11 cellular contexts compared by ENCODE assay signal in the genomic region with DNA sequence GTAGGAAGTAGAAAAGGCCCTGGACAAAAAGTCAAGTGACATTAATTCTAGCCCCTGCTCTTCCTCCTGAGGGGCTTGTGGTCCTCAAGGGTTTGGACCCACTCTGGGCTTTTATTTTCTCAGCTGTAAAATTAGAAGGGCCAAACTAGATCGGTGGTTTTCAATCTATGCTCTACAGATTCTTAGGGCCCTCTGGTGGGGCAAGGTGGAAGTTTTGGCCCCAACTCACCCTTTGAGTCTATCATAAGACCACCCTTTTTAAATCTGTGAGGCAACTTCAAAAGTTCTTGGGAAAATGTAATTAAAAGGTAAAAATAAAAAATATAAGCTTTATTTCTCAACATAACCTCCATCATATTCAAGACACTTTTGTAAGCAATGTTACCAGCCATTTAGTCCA. TPM values are rescaled to one million over a fixed set of nuclear protein-coding genes. Genes with fewer than 3 reads are reported as not detected.
DNase-seq lines count a peak whose midpoint lies in the region; ATAC-seq, FAIRE-seq and TF ChIP-seq lines count a peak whose summit lies in the region.
"Had no signal": no experiment of that assay in that cellular context is flagged by ENCODE, and none has a peak within 500 bp of the region (broad histone marks: within the 10 kb centered on the region; RNA-seq: fewer than 3 reads in every experiment).

No MANE protein-coding gene starts in this region.

- TF ChIP-seq RAD21 in H1 (IDR thresholded peaks at IDR 0.05 in 1 of 2, conservative IDR thresholded peaks at IDR 0.05 in 1 of 2; ENCODE audit: low read depth in 2 of 2, low read length in 2 of 2), result peak; percentile 36 to 54; a peak in 3 of 4 replicates

- in situ Hi-C loops in gastrocnemius medialis (cut with MboI; ENCODE audit: low sequenced_read_pairs in 4 of 4), result loop anchor here (5.0 to 10.0 kb wide), 2 partner anchors 114 to 159 kb away; no protein-coding TSS in a partner anchor

- no peak overlapping the region for H2BK12ac ChIP-seq in H1 (ENCODE audit: low read depth, low read length)

- TF ChIP-seq EP300 in H1 (IDR thresholded peaks at IDR 0.05; ENCODE audit: borderline replicate concordance in 1 of 2, low read depth in 2 of 2, low read length in 2 of 2), result no peak

- peak; percentile 30 for DNase-seq in activated CD4-positive, alpha-beta memory T cell treated with anti-CD3 and anti-CD28 coated beads for 36 hours
- no peak for DNase-seq in activated CD4-positive, alpha-beta memory T cell treated with anti-CD3 and anti-CD28 coated beads, Interleukin-2, amount 10 ng/mL, durations not matched to agents 7 days and 5 days
- DNase-seq in LNCaP clone FGC (ENCODE audit: low read depth) (no peak), H1 (ENCODE audit: low read depth in 1 of 2, low spot score in 2 of 2) (no peak), gastrocnemius medialis (no peak), NCI-H1092 (lab: John Stamatoyannopoulos, UW) (no peak), DMS53 treated with DMSO at 0.1 percent for 48 hours (lab: John Stamatoyannopoulos, UW; ENCODE audit: unreplicated experiment) (no peak)
- DNase-seq: COR-L47, NCI-H524 treated with DMSO at 0.1 percent for 48 hours had no signal

- no peak overlapping the region for H2BK20ac ChIP-seq in H1 (ENCODE audit: low read length)

- H3K14ac ChIP-seq in H1 (ENCODE audit: insufficient read length), result no peak overlapping the region

- H3K4me3 ChIP-seq in LNCaP clone FGC (ENCODE audit: low read depth, low read length) (no peak overlapping the region), H1 (ENCODE audit: extremely low read depth in 1 of 4, insufficient read depth in 2 of 4, low read depth in 3 of 4, low read length in 4 of 4) (no peak overlapping the region), gastrocnemius medialis (no peak overlapping the region)
- H3K4me3 ChIP-seq: mucosa of descending colon had no signal

- peaks cover 3% of the 10 kb centered on the region for H3K4me1 Mint-ChIP-seq in activated CD4-positive, alpha-beta memory T cell treated with anti-CD3 and anti-CD28 coated beads for 36 hours (ENCODE audit: low read depth)
- peaks cover 15% of the 10 kb centered on the region for H3K4me1 Mint-ChIP-seq in activated CD4-positive, alpha-beta memory T cell treated with anti-CD3 and anti-CD28 coated beads, Interleukin-2, amount 10 ng/mL, durations not matched to agents 7 days and 5 days

- H3K4me3 Mint-ChIP-seq in activated CD4-positive, alpha-beta memory T cell treated with anti-CD3 and anti-CD28 coated beads for 36 hours, result no peak overlapping the region
- H3K4me3 Mint-ChIP-seq in activated CD4-positive, alpha-beta memory T cell treated with anti-CD3 and anti-CD28 coated beads, Interleukin-2, amount 10 ng/mL, durations not matched to agents 7 days and 5 days, result no peak overlapping the region

- intact Hi-C loops in activated CD4-positive, alpha-beta memory T cell treated with anti-CD3 and anti-CD28 coated beads for 36 hours (cut with micrococcal nuclease), result no loop called here
- intact Hi-C loops in gastrocnemius medialis (cut with DNase I; ENCODE audit: low total_unique reads), result loop anchor here (5.0 kb wide), 2 partner anchors 44 to 111 kb away; no protein-coding TSS in a partner anchor

- H3K27me3 Mint-ChIP-seq in activated CD4-positive, alpha-beta memory T cell treated with anti-CD3 and anti-CD28 coated beads for 36 hours, result peaks cover 16% of the 10 kb centered on the region
- H3K27me3 Mint-ChIP-seq in activated CD4-positive, alpha-beta memory T cell treated with anti-CD3 and anti-CD28 coated beads, Interleukin-2, amount 10 ng/mL, durations not matched to agents 7 days and 5 days, result peaks cover 50% of the 10 kb centered on the region

- H3K27ac ChIP-seq in H1 (ENCODE audit: low read depth, low read length), result no peak overlapping the region
- no peak overlapping the region for H3K27ac ChIP-seq in gastrocnemius medialis

- no peak overlapping the region for H3K18ac ChIP-seq in H1 (ENCODE audit: extremely low read depth, low read length)

- H3K9me3 Mint-ChIP-seq in activated CD4-positive, alpha-beta memory T cell treated with anti-CD3 and anti-CD28 coated beads for 36 hours, result no peaks in the 10 kb centered on the region
- H3K9me3 Mint-ChIP-seq in activated CD4-positive, alpha-beta memory T cell treated with anti-CD3 and anti-CD28 coated beads, Interleukin-2, amount 10 ng/mL, durations not matched to agents 7 days and 5 days, result no peaks in the 10 kb centered on the region

- H3K9me3 ChIP-seq in H1 (ENCODE audit: insufficient read depth in 2 of 2, low read depth in 1 of 2, low read length in 1 of 2) (no peaks in the 10 kb centered on the region), gastrocnemius medialis (no peaks in the 10 kb centered on the region)
- H3K9me3 ChIP-seq: mucosa of descending colon had no signal

- no peaks in the 10 kb centered on the region for H3K36me3 Mint-ChIP-seq in activated CD4-positive, alpha-beta memory T cell treated with anti-CD3 and anti-CD28 coated beads for 36 hours
- no peaks in the 10 kb centered on the region for H3K36me3 Mint-ChIP-seq in activated CD4-positive, alpha-beta memory T cell treated with anti-CD3 and anti-CD28 coated beads, Interleukin-2, amount 10 ng/mL, durations not matched to agents 7 days and 5 days (ENCODE audit: low read depth)

- POLR2A ChIA-PET in activated CD4-positive, alpha-beta memory T cell treated with anti-CD3 and anti-CD28 coated beads for 36 hours (lab: Charles Lee), result no interaction called here
- POLR2A ChIA-PET in activated CD4-positive, alpha-beta memory T cell treated with anti-CD3 and anti-CD28 coated beads, Interleukin-2, amount 10 ng/mL, durations not matched to agents 7 days and 5 days (lab: Charles Lee), result interaction anchor here (2.0 kb wide), 1 partner anchor 158 kb away, joined by 8 read pairs; no protein-coding TSS in a partner anchor
- POLR2A ChIA-PET in H1 (lab: Charles Lee; ENCODE audit: partially characterized antibody), result interaction anchor here (1.1 kb wide), 1 partner anchor 106 kb away, joined by 4 read pairs; no protein-coding TSS in a partner anchor

- H3K27me3 ChIP-seq in H1 (replicated peaks in 1 of 4; ENCODE audit: control insufficient read depth in 3 of 4, extremely low read depth in 1 of 4, insufficient read depth in 3 of 4, low read length in 3 of 4) (no peaks in the 10 kb centered on the region), gastrocnemius medialis (no peaks in the 10 kb centered on the region)

- ATAC-seq in gastrocnemius medialis (no peak), GM19324 (IDR thresholded peaks at IDR 0.05; ENCODE audit: low FRiP score, unreplicated experiment) (no peak)
- ATAC-seq: mucosa of descending colon had no signal

- no peak overlapping the region for H3K23ac ChIP-seq in H1 (ENCODE audit: insufficient read length)

- H4K8ac ChIP-seq in H1 (ENCODE audit: extremely low read depth, insufficient read depth, low read length), result no peak overlapping the region

- no peaks in the 10 kb centered on the region for H4K20me1 ChIP-seq in H1 (replicated peaks in 1 of 2; ENCODE audit: control insufficient read depth in 1 of 2, insufficient read depth in 2 of 2, low read length in 2 of 2)

- no peak overlapping the region for H3K9ac ChIP-seq in H1 (replicated peaks in 1 of 4; ENCODE audit: extremely low read depth in 1 of 4, low read depth in 3 of 4, low read length in 3 of 4)

- CTCF ChIA-PET in activated CD4-positive, alpha-beta memory T cell treated with anti-CD3 and anti-CD28 coated beads for 36 hours (lab: Charles Lee), result interaction anchor here (0.6 to 5.1 kb wide), 25 partner anchors 9 to 295 kb away, joined by 3 to 217 read pairs (median 4); partner anchors contain the start of gene TLNRD1
- CTCF ChIA-PET in activated CD4-positive, alpha-beta memory T cell treated with anti-CD3 and anti-CD28 coated beads, Interleukin-2, amount 10 ng/mL, durations not matched to agents 7 days and 5 days (lab: Charles Lee), result interaction anchor here (0.6 to 11.5 kb wide), 19 partner anchors 11 to 302 kb away, joined by 3 to 296 read pairs (median 3); partner anchors contain the start of gene TLNRD1
- CTCF ChIA-PET in H1 (lab: Charles Lee; ENCODE audit: partially characterized antibody), result interaction anchor here (0.6 to 13.6 kb wide), 23 partner anchors 9 to 166 kb away, joined by 3 to 262 read pairs (median 4); no protein-coding TSS in a partner anchor

- H3K4me2 ChIP-seq in H1 (ENCODE audit: insufficient read depth in 1 of 2, low read depth in 2 of 2, low read length in 2 of 2), result no peak overlapping the region

- TF ChIP-seq CTCF in LNCaP clone FGC (IDR thresholded peaks at IDR 0.05; ENCODE audit: control insufficient read depth, extremely low read depth, insufficient read depth) (peak; percentile 44), H1 (IDR thresholded peaks at IDR 0.05; ENCODE audit: control extremely low read depth in 1 of 3, insufficient read depth in 1 of 3, low read depth in 1 of 3, low read length in 3 of 3) (peak in 2 of 3 experiments; percentile 48 to 70; a peak in 3 of 4 replicates), gastrocnemius medialis (IDR thresholded peaks at IDR 0.05 in 4 of 5, conservative IDR thresholded peaks at IDR 0.05 in 1 of 5) (peak; percentile 20 to 63 (median 40))

- H3K79me1 ChIP-seq in H1 (ENCODE audit: low read depth, low read length), result no peaks in the 10 kb centered on the region

- no peak overlapping the region for H4K91ac ChIP-seq in H1 (replicated peaks; ENCODE audit: insufficient read length, low read length)

- H3K36me3 ChIP-seq in H1 (ENCODE audit: control insufficient read depth in 2 of 4, insufficient read depth in 4 of 4, low read length in 3 of 4), result no peaks in the 10 kb centered on the region
- H3K36me3 ChIP-seq in gastrocnemius medialis, result no peaks in the 10 kb centered on the region

- 83% methylated on average over 1 of the region's 1 CpG; no CpG with 5 or more reads in 1 of the 2 experiments for WGBS in H1 (ENCODE audit: extremely low coverage in 1 of 2, insufficient coverage in 1 of 2, insufficient read length in 1 of 2, insufficient replicate concordance in 2 of 2, low coverage in 1 of 2, low lambda C conversion rate in 2 of 2, missing lambda C conversion rate in 1 of 2), 2 experiments

- FAIRE-seq in H1 (lab: Jason Lieb, UNC), result no peak

- H2AK5ac ChIP-seq in H1 (ENCODE audit: low read depth, low read length), result no peak overlapping the region

- H2BK120ac ChIP-seq in H1 (replicated peaks; ENCODE audit: low read depth, low read length), result no peak overlapping the region

- no peaks in the 10 kb centered on the region for H3K79me2 ChIP-seq in H1 (ENCODE audit: control insufficient read depth in 1 of 2, insufficient read depth in 2 of 2, low read length in 2 of 2)

- no peak overlapping the region for H3K56ac ChIP-seq in H1 (replicated peaks; ENCODE audit: insufficient read length, low read depth, low read length)

- no peak overlapping the region for H4K5ac ChIP-seq in H1 (ENCODE audit: insufficient read length, low read depth, low read length)

- no peak overlapping the region for H3K4ac ChIP-seq in H1 (replicated peaks; ENCODE audit: insufficient read length, low read depth, low read length)

- H2AFZ ChIP-seq in H1 (ENCODE audit: low read length), result no peak overlapping the region

- no peak overlapping the region for H2BK5ac ChIP-seq in H1 (ENCODE audit: low read depth, low read length)

- H3K27ac Mint-ChIP-seq in activated CD4-positive, alpha-beta memory T cell treated with anti-CD3 and anti-CD28 coated beads for 36 hours, result no peak overlapping the region
- H3K27ac Mint-ChIP-seq in activated CD4-positive, alpha-beta memory T cell treated with anti-CD3 and anti-CD28 coated beads, Interleukin-2, amount 10 ng/mL, durations not matched to agents 7 days and 5 days, result no peak overlapping the region

- no peaks in the 10 kb centered on the region for H3K23me2 ChIP-seq in H1 (ENCODE audit: low read depth, low read length)

- no peak overlapping the region for H2BK15ac ChIP-seq in H1 (ENCODE audit: low read length)

- peaks cover 0 to 2% (median 0%) of the 10 kb centered on the region in 4 experiments; a peak in 1 of 7 replicates for H3K4me1 ChIP-seq in H1 (replicated peaks in 1 of 4; ENCODE audit: control insufficient read depth in 3 of 4, insufficient read depth in 4 of 4, low read length in 3 of 4)
- H3K4me1 ChIP-seq in gastrocnemius medialis, result no peaks in the 10 kb centered on the region

- TF ChIP-seq POLR2A in H1 (IDR thresholded peaks at IDR 0.05; ENCODE audit: control extremely low read depth in 1 of 2, low read depth in 2 of 2, low read length in 2 of 2), result no peak
- TF ChIP-seq POLR2A in gastrocnemius medialis (IDR thresholded peaks at IDR 0.05), result no peak

RNA-seq across cellular contexts. Expression of gene CFAP161, which starts 25.6 kb away (rescaled TPM):
- total RNA-seq in activated CD4-positive, alpha-beta memory T cell treated with anti-CD3 and anti-CD28 coated beads for 36 hours, result not detected
- total RNA-seq in activated CD4-positive, alpha-beta memory T cell treated with anti-CD3 and anti-CD28 coated beads, Interleukin-2, amount 10 ng/mL, durations not matched to agents 7 days and 5 days, result not detected
- not detected in 2 replicates for total RNA-seq in H1 (2021; fragmentation: NEBNext Ultra II Directional; extraction: Animal tissue kit (Norgen Biotek cat#: 25700))
- polyA plus RNA-seq in H1 (2011; rRNA removed), result 0.05 TPM in 1 of 2 replicates, not detected in the other
- not detected for polyA plus RNA-seq in H1 (2011; cell fraction: cytosol; rRNA removed)
- 0.14 TPM for polyA plus RNA-seq in H1 (2011; cell fraction: nucleus; rRNA removed)
- not detected in 4 replicates for polyA plus RNA-seq in H1 (2012, experiment 1 of 2)
- 0.10 TPM for polyA plus RNA-seq in H1 (2012, experiment 2 of 2)
- polyA plus RNA-seq in H1 (2013, experiment 1 of 2), result not detected
- 0.02 TPM for polyA plus RNA-seq in H1 (2013, experiment 2 of 2)
- 0.09 and 0.34 TPM in 2 replicates for polyA minus RNA-seq in H1 (2011; rRNA and poly(A)+ RNA removed)
- polyA minus RNA-seq in H1 (2011; cell fraction: cytosol; rRNA and poly(A)+ RNA removed), result not detected
- polyA minus RNA-seq in H1 (2011; cell fraction: nucleus; rRNA and poly(A)+ RNA removed), result not detected
- not detected for total RNA-seq in gastrocnemius medialis
